In the genomic region with DNA sequence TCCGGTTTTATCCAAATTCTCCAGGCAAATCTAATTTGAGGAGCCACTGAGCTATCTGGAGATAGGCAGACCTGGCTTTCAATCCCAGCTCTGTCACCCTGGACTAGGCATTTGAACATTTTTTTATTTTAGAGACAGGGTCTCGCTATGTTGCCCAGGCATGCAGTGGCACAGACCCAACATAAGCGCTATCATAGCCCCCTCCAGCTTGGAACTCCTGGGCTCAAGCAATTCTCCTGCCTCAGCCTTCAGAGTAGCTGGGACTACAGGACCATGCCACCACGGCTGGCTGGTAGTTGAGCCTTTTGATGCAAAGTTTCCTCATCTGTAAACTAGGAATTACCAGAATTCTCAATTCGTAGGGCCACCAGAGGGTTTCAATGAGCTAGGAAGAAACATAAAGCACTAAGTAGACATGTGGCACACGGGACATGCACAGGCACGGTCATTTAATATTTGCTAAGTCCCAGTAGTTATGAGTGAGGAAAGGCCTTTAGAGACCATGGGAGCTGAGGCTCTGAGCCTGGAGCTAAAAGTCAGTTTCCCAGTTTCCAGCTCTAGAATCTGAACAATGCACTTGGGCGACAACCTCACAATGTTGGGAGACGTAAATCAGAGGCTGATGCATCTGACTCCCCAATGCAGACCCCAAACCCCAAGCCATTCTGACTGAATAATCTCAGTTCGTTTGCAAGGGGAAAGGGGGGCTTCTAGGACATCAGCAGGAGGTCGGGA, we compare ENCODE assay signal across 8 cellular contexts. TPM values are rescaled to one million over a fixed set of nuclear protein-coding genes. Genes with fewer than 3 reads are reported as not detected.
DNase-seq lines count a peak whose midpoint lies in the region; ATAC-seq, FAIRE-seq and TF ChIP-seq lines count a peak whose summit lies in the region.

No MANE protein-coding gene starts in this region.

- DNase-seq in activated CD4-positive, alpha-beta T cell treated with anti-CD3 and anti-CD28 coated beads, Interleukin-2, amount 10 ng/mL, durations not matched to agents 24 days and 14 days, result peak; percentile 62
- no peak for DNase-seq in activated CD4-positive, alpha-beta T cell treated with anti-CD3 and anti-CD28 coated beads, Interleukin-2, amount 50 U/mL, for 4 hours
- DNase-seq in GM12878 (ENCODE audit: low read depth, low spot score), result no peak
- DNase-seq in GDM1 (lab: John Stamatoyannopoulos, UW), result no peak
- no peak for DNase-seq in NCI-H1694 treated with DMSO at 0.1 percent for 48 hours (lab: John Stamatoyannopoulos, UW)

- H3K27me3 Mint-ChIP-seq in activated CD4-positive, alpha-beta T cell treated with anti-CD3 and anti-CD28 coated beads, Interleukin-2, amount 10 ng/mL, durations not matched to agents 24 days and 14 days, result no peaks in the 10 kb centered on the region

- 54% methylated on average over 11 of the region's 11 CpGs for WGBS in GM12878 (ENCODE audit: insufficient coverage, insufficient replicate concordance, low lambda C conversion rate, missing lambda C conversion rate)
- WGBS in liver, result 55% methylated on average over 11 of the region's 11 CpGs
- 73% methylated on average over 11 of the region's 11 CpGs for WGBS in thymus

- H3K27ac ChIP-seq in GM12878 (ENCODE audit: control insufficient read depth, insufficient read depth) (peak overlapping the region; percentile 70; the same call in 1 of the 2 replicates), liver (ENCODE audit: low read depth in 1 of 2, low read length in 2 of 2) (peak overlapping the region in 1 of 2 donors; percentile 17), thymus (ENCODE audit: low read depth) (no peak overlapping the region)

- no peak for TF ChIP-seq RAD21 in GM12878 (IDR thresholded peaks at IDR 0.05; ENCODE audit: insufficient read depth, low read depth, low read length)
- TF ChIP-seq RAD21 in liver (IDR thresholded peaks at IDR 0.05), result no peak

- ATAC-seq in GM12878 (no peak), HG03135 (IDR thresholded peaks at IDR 0.05; ENCODE audit: unreplicated experiment) (no peak)

- H2AFZ ChIP-seq in GM12878 (ENCODE audit: control insufficient read depth, low read depth, low read length), result no peak overlapping the region

- intact Hi-C loops in activated CD4-positive, alpha-beta T cell treated with anti-CD3 and anti-CD28 coated beads, Interleukin-2, amount 10 ng/mL, durations not matched to agents 24 days and 14 days (cut with micrococcal nuclease), result loop anchor here (5.0 kb wide), 1 partner anchor 91 kb away; no protein-coding TSS in a partner anchor
- intact Hi-C loops in GM12878 (cut with micrococcal nuclease; ENCODE audit: unreplicated experiment), result loop anchor here (2.0 kb wide), 1 partner anchor 23 kb away; a partner anchor contains a TSS

- H3K9ac ChIP-seq in GM12878 (ENCODE audit: control insufficient read depth, insufficient read depth, low read length), result peak overlapping the region; percentile 75
- H3K9ac ChIP-seq in liver (ENCODE audit: low read depth in 1 of 2, low read length in 2 of 2), result peak overlapping the region; percentile 33 to 72

- H3K36me3 ChIP-seq in GM12878 (ENCODE audit: control insufficient read depth in 2 of 2, insufficient read depth in 2 of 2, low read length in 1 of 2) (peaks cover 5 to 10% of the 10 kb centered on the region in 2 experiments; a peak in 3 of 4 replicates), liver (ENCODE audit: control insufficient read depth in 4 of 4, insufficient read depth in 3 of 4, low read depth in 1 of 4, low read length in 3 of 4) (peaks cover 4 to 30% (median 14%) of the 10 kb centered on the region in 4 donors), thymus (ENCODE audit: control insufficient read depth, insufficient read depth) (peaks cover 32% of the 10 kb centered on the region)

- H3K27ac Mint-ChIP-seq in activated CD4-positive, alpha-beta T cell treated with anti-CD3 and anti-CD28 coated beads, Interleukin-2, amount 10 ng/mL, durations not matched to agents 24 days and 14 days, result peak overlapping the region; percentile 95

- no peaks in the 10 kb centered on the region for H4K20me1 ChIP-seq in GM12878 (ENCODE audit: control insufficient read depth, insufficient read depth)

- in situ Hi-C loops in GM12878 (cut with MboI), result no loop called here

- TF ChIP-seq CTCF in GM12878 (IDR thresholded peaks at IDR 0.05 in 2 of 3, conservative IDR thresholded peaks at IDR 0.05 in 1 of 3; ENCODE audit: control insufficient read depth in 2 of 3, extremely low read depth in 1 of 3, insufficient read depth in 1 of 3, low read depth in 3 of 3, low read length in 3 of 3) (no peak), liver (IDR thresholded peaks at IDR 0.05; ENCODE audit: low read depth, low read length, missing input control) (no peak)

- H3K79me2 ChIP-seq in GM12878 (ENCODE audit: control insufficient read depth, insufficient read depth, low read length), result peaks cover 30% of the 10 kb centered on the region

- TSS peak; percentile 54 for BruUV-seq in GM12878 (replicated peaks; lab: Mats Ljungman, UMichigan)

- H3K4me3 ChIP-seq in GM12878, result peak overlapping the region; percentile 89
- H3K4me3 ChIP-seq in liver (ENCODE audit: low read depth in 1 of 3, low read length in 3 of 3), result peak overlapping the region; percentile 86 to 93 (median 90)
- peak overlapping the region; percentile 60 for H3K4me3 ChIP-seq in thymus (ENCODE audit: low read length)

- SMC1A ChIA-PET in GM12878 (lab: Charles Lee; ENCODE audit: uncharacterized antibody, unreplicated experiment), result interaction anchor here (1.9 kb wide), 1 partner anchor 24 kb away, joined by 4 read pairs; a partner anchor contains a TSS

- H3K9me3 ChIP-seq in GM12878 (replicated peaks; ENCODE audit: control insufficient read depth, insufficient read depth, low read length) (no peaks in the 10 kb centered on the region), liver (ENCODE audit: control insufficient read depth in 4 of 4, low read length in 3 of 4) (no peaks in the 10 kb centered on the region), thymus (ENCODE audit: control insufficient read depth) (no peaks in the 10 kb centered on the region)

- no peak for TF ChIP-seq EP300 in GM12878 (IDR thresholded peaks at IDR 0.05; ENCODE audit: borderline replicate concordance in 1 of 2, control insufficient read depth in 1 of 2, low read depth in 2 of 2, low read length in 2 of 2)

- H3K27me3 ChIP-seq in GM12878 (replicated peaks in 1 of 2; ENCODE audit: control insufficient read depth in 2 of 2, insufficient read depth in 2 of 2, low read length in 1 of 2) (no peaks in the 10 kb centered on the region), liver (ENCODE audit: control insufficient read depth in 4 of 4, insufficient read depth in 4 of 4, low read length in 3 of 4) (no peaks in the 10 kb centered on the region), thymus (ENCODE audit: control insufficient read depth, insufficient read depth) (no peaks in the 10 kb centered on the region)

- H3K4me1 ChIP-seq in GM12878 (ENCODE audit: control insufficient read depth, insufficient read depth, low read length) (0 out of 2 replicates have a peak, but pooled peaks cover 4% of the 10 kb centered on the region), liver (ENCODE audit: control insufficient read depth in 4 of 4, insufficient read depth in 4 of 4, low read length in 3 of 4) (peaks cover 10 to 26% (median 18%) of the 10 kb centered on the region in 4 donors), thymus (ENCODE audit: control insufficient read depth, insufficient read depth, low read length) (peaks cover 19% of the 10 kb centered on the region)

- H3K4me2 ChIP-seq in GM12878 (ENCODE audit: control insufficient read depth, insufficient read depth), result peak overlapping the region; percentile 67

- RAD21 ChIA-PET in GM12878 (lab: Charles Lee; ENCODE audit: unreplicated experiment), result interaction anchor here (1.3 kb wide), 1 partner anchor 22 kb away, joined by 4 read pairs; no protein-coding TSS in a partner anchor

- TF ChIP-seq POLR2A in GM12878 (IDR thresholded peaks at IDR 0.05; ENCODE audit: low read depth, low read length), result no peak

- peak; percentile 56 for FAIRE-seq in GM12878 (lab: Jason Lieb, UNC)

- CTCF ChIA-PET in GM12878 (lab: Yijun Ruan, JAX), result interaction anchor here (0.9 kb wide), 1 partner anchor 92 kb away, joined by 4 read pairs; no protein-coding TSS in a partner anchor

- POLR2A ChIA-PET in GM12878 (lab: Charles Lee), result interaction anchor here (0.8 to 3.9 kb wide), 3 partner anchors 9 to 25 kb away, joined by 4 to 27 read pairs (median 8); a partner anchor contains a TSS

- H3K4me1 Mint-ChIP-seq in activated CD4-positive, alpha-beta T cell treated with anti-CD3 and anti-CD28 coated beads, Interleukin-2, amount 10 ng/mL, durations not matched to agents 24 days and 14 days, result peaks cover 28% of the 10 kb centered on the region

- peak overlapping the region; percentile 92 for H3K4me3 Mint-ChIP-seq in activated CD4-positive, alpha-beta T cell treated with anti-CD3 and anti-CD28 coated beads, Interleukin-2, amount 10 ng/mL, durations not matched to agents 24 days and 14 days

- H3K36me3 Mint-ChIP-seq in activated CD4-positive, alpha-beta T cell treated with anti-CD3 and anti-CD28 coated beads, Interleukin-2, amount 10 ng/mL, durations not matched to agents 24 days and 14 days (ENCODE audit: low read depth), result peaks cover 34% of the 10 kb centered on the region

- no peaks in the 10 kb centered on the region for H3K9me3 Mint-ChIP-seq in activated CD4-positive, alpha-beta T cell treated with anti-CD3 and anti-CD28 coated beads, Interleukin-2, amount 10 ng/mL, durations not matched to agents 24 days and 14 days

RNA-seq across cellular contexts. Expression of a gene that starts 1.1 kb away (rescaled TPM):
- 241 and 259 TPM in 2 replicates for total RNA-seq in activated CD4-positive, alpha-beta T cell treated with anti-CD3 and anti-CD28 coated beads, Interleukin-2, amount 10 ng/mL, durations not matched to agents 24 days and 14 days
- 6.4 and 12.2 TPM in 2 replicates for total RNA-seq in GM12878 (2013; cell fraction: nucleolus; rRNA removed)
- total RNA-seq in GM12878 (2014; rRNA removed) (177 and 258 TPM in 2 replicates), GM12878 (2014; rRNA removed; fragmentation: Illumina TruSeq; extraction: Trizol) (133 and 154 TPM in 2 replicates), GM12878 (2021) (211 and 219 TPM in 2 replicates), liver (100 to 1,000 TPM; 114 to 395 TPM)
- polyA plus RNA-seq in GM12878 (2011; ENCODE audit: low read depth), result 321 TPM
- polyA plus RNA-seq in GM12878 (2011; rRNA removed) (72.8 and 219 TPM in 2 replicates), GM12878 (2014; fragmentation: Illumina TruSeq; extraction: Trizol) (5.0 and 86.9 TPM in 2 replicates), GM12878 (2014; fragmentation: Nextera tagmentation; extraction: Ambion mirVana) (100 to 1,000 TPM; 752 to 823 TPM), GM12878 (2014; rRNA removed) (268 and 337 TPM in 2 replicates), GM12878 (2016; fragmentation: Nextera tagmentation; extraction: Ambion mirVana) (100 to 1,000 TPM; 487 to 534 TPM), liver (100 to 1,000 TPM; 252 to 374 TPM), thymus (287 TPM)
- polyA plus RNA-seq in GM12878 (2011; cell fraction: cytosol; rRNA removed), result 556 and 601 TPM in 2 replicates
- 162 and 166 TPM in 2 replicates for polyA plus RNA-seq in GM12878 (2011; cell fraction: nucleus; rRNA removed)
- 162 and 263 TPM in 2 replicates for polyA plus RNA-seq in GM12878 (2012)
- polyA minus RNA-seq in GM12878 (2011; rRNA and poly(A)+ RNA removed), result 84.6 and 103 TPM in 2 replicates
- polyA minus RNA-seq in GM12878 (2011; cell fraction: cytosol; rRNA and poly(A)+ RNA removed), result 44.1 and 53.4 TPM in 2 replicates
- 17.8 and 20.5 TPM in 2 replicates for polyA minus RNA-seq in GM12878 (2011; cell fraction: nucleus; rRNA and poly(A)+ RNA removed)

RNA-seq across cellular contexts. Expression of a gene that starts 11.4 kb away (rescaled TPM):
- not detected in 2 replicates for total RNA-seq in activated CD4-positive, alpha-beta T cell treated with anti-CD3 and anti-CD28 coated beads, Interleukin-2, amount 10 ng/mL, durations not matched to agents 24 days and 14 days
- total RNA-seq in GM12878 (2013; cell fraction: nucleolus; rRNA removed), result not detected in 2 replicates
- total RNA-seq in GM12878 (2014; rRNA removed) (not detected in 2 replicates), GM12878 (2014; rRNA removed; fragmentation: Illumina TruSeq; extraction: Trizol) (not detected in 2 replicates), GM12878 (2021) (not detected in 2 replicates), liver (not detected)
- not detected for polyA plus RNA-seq in GM12878 (2011; ENCODE audit: low read depth)
- polyA plus RNA-seq in GM12878 (2011; rRNA removed) (not detected in 2 replicates), GM12878 (2014; fragmentation: Illumina TruSeq; extraction: Trizol) (not detected in 2 replicates), GM12878 (2014; fragmentation: Nextera tagmentation; extraction: Ambion mirVana) (not detected), GM12878 (2014; rRNA removed) (not detected in 2 replicates), GM12878 (2016; fragmentation: Nextera tagmentation; extraction: Ambion mirVana) (not detected), liver (not detected), thymus (0.37 TPM)
- polyA plus RNA-seq in GM12878 (2011; cell fraction: cytosol; rRNA removed), result not detected in 2 replicates
- polyA plus RNA-seq in GM12878 (2011; cell fraction: nucleus; rRNA removed), result not detected in 2 replicates
- polyA plus RNA-seq in GM12878 (2012), result not detected in 2 replicates
- not detected in 2 replicates for polyA minus RNA-seq in GM12878 (2011; rRNA and poly(A)+ RNA removed)
- not detected in 2 replicates for polyA minus RNA-seq in GM12878 (2011; cell fraction: cytosol; rRNA and poly(A)+ RNA removed)
- polyA minus RNA-seq in GM12878 (2011; cell fraction: nucleus; rRNA and poly(A)+ RNA removed), result not detected in 2 replicates

RNA-seq across cellular contexts. Expression of a gene that starts 22.3 kb away (rescaled TPM):
- not detected in 2 replicates for total RNA-seq in activated CD4-positive, alpha-beta T cell treated with anti-CD3 and anti-CD28 coated beads, Interleukin-2, amount 10 ng/mL, durations not matched to agents 24 days and 14 days
- not detected in 2 replicates for total RNA-seq in GM12878 (2013; cell fraction: nucleolus; rRNA removed)
- total RNA-seq in GM12878 (2014; rRNA removed) (not detected in 2 replicates), GM12878 (2014; rRNA removed; fragmentation: Illumina TruSeq; extraction: Trizol) (not detected in 2 replicates), GM12878 (2021) (not detected in 2 replicates), liver (not detected)
- not detected for polyA plus RNA-seq in GM12878 (2011; ENCODE audit: low read depth)
- polyA plus RNA-seq in GM12878 (2011; rRNA removed) (not detected in 2 replicates), GM12878 (2014; fragmentation: Illumina TruSeq; extraction: Trizol) (not detected in 2 replicates), GM12878 (2014; fragmentation: Nextera tagmentation; extraction: Ambion mirVana) (not detected), GM12878 (2014; rRNA removed) (not detected in 2 replicates), GM12878 (2016; fragmentation: Nextera tagmentation; extraction: Ambion mirVana) (not detected), liver (not detected), thymus (not detected)
- not detected in 2 replicates for polyA plus RNA-seq in GM12878 (2011; cell fraction: cytosol; rRNA removed)
- polyA plus RNA-seq in GM12878 (2011; cell fraction: nucleus; rRNA removed), result not detected in 2 replicates
- polyA plus RNA-seq in GM12878 (2012), result not detected in 2 replicates
- not detected in 2 replicates for polyA minus RNA-seq in GM12878 (2011; rRNA and poly(A)+ RNA removed)
- not detected in 2 replicates for polyA minus RNA-seq in GM12878 (2011; cell fraction: cytosol; rRNA and poly(A)+ RNA removed)
- not detected in 2 replicates for polyA minus RNA-seq in GM12878 (2011; cell fraction: nucleus; rRNA and poly(A)+ RNA removed)

RNA-seq across cellular contexts. Expression of a gene that starts 23.5 kb away (rescaled TPM):
- total RNA-seq in activated CD4-positive, alpha-beta T cell treated with anti-CD3 and anti-CD28 coated beads, Interleukin-2, amount 10 ng/mL, durations not matched to agents 24 days and 14 days, result 635 and 680 TPM in 2 replicates
- 433 and 461 TPM in 2 replicates for total RNA-seq in GM12878 (2013; cell fraction: nucleolus; rRNA removed)
- 45.0 and 58.5 TPM in 2 replicates for total RNA-seq in GM12878 (2014; rRNA removed)
- 66.4 and 68.1 TPM in 2 replicates for total RNA-seq in GM12878 (2014; rRNA removed; fragmentation: Illumina TruSeq; extraction: Trizol)
- total RNA-seq in GM12878 (2021), result 420 and 483 TPM in 2 replicates
- polyA plus RNA-seq in GM12878 (2011; ENCODE audit: low read depth), result 162 TPM
- 96.5 and 129 TPM in 2 replicates for polyA plus RNA-seq in GM12878 (2011; rRNA removed)
- polyA plus RNA-seq in GM12878 (2011; cell fraction: cytosol; rRNA removed), result 199 and 209 TPM in 2 replicates
- 2,282 and 3,207 TPM in 2 replicates for polyA plus RNA-seq in GM12878 (2011; cell fraction: nucleus; rRNA removed)
- 479 and 774 TPM in 2 replicates for polyA plus RNA-seq in GM12878 (2012)
- polyA plus RNA-seq in GM12878 (2014; fragmentation: Illumina TruSeq; extraction: Trizol), result 402 and 463 TPM in 2 replicates
- 10 to 100 TPM; 30.1 to 73.0 TPM for polyA plus RNA-seq in GM12878 (2014; fragmentation: Nextera tagmentation; extraction: Ambion mirVana)
- 502 and 661 TPM in 2 replicates for polyA plus RNA-seq in GM12878 (2014; rRNA removed)
- 100 to 1,000 TPM; 262 to 266 TPM for polyA plus RNA-seq in GM12878 (2016; fragmentation: Nextera tagmentation; extraction: Ambion mirVana)
- 68.3 and 115 TPM in 2 replicates for polyA minus RNA-seq in GM12878 (2011; rRNA and poly(A)+ RNA removed)
- polyA minus RNA-seq in GM12878 (2011; cell fraction: cytosol; rRNA and poly(A)+ RNA removed), result 104 and 110 TPM in 2 replicates
- polyA minus RNA-seq in GM12878 (2011; cell fraction: nucleus; rRNA and poly(A)+ RNA removed), result 146 and 241 TPM in 2 replicates
- total RNA-seq in liver, result 100 to 1,000 TPM in 1 of 2 donors, 10 to 100 TPM in 1; 84.8 to 119 TPM
- 100 to 1,000 TPM; 147 to 199 TPM for polyA plus RNA-seq in liver
- polyA plus RNA-seq in thymus, result 690 TPM

RNA-seq across cellular contexts. Expression of a gene that starts 41.1 kb away (rescaled TPM):
- total RNA-seq in activated CD4-positive, alpha-beta T cell treated with anti-CD3 and anti-CD28 coated beads, Interleukin-2, amount 10 ng/mL, durations not matched to agents 24 days and 14 days, result 10.2 and 11.8 TPM in 2 replicates
- total RNA-seq in GM12878 (2013; cell fraction: nucleolus; rRNA removed), result not detected in 2 replicates
- total RNA-seq in GM12878 (2014; rRNA removed) (34.3 and 40.1 TPM in 2 replicates), GM12878 (2014; rRNA removed; fragmentation: Illumina TruSeq; extraction: Trizol) (23.3 and 23.6 TPM in 2 replicates), GM12878 (2021) (49.8 and 58.3 TPM in 2 replicates), liver (1 to 10 TPM in 1 of 2 donors, not detected in 1; 1.0 TPM)
- polyA plus RNA-seq in GM12878 (2011; ENCODE audit: low read depth), result 23.8 TPM
- polyA plus RNA-seq in GM12878 (2011; rRNA removed) (not detected in 2 replicates), GM12878 (2014; fragmentation: Illumina TruSeq; extraction: Trizol) (27.2 and 34.7 TPM in 2 replicates), GM12878 (2014; fragmentation: Nextera tagmentation; extraction: Ambion mirVana) (10 to 100 TPM in 1 of 2 experiments, 1 to 10 TPM in 1; 5.3 to 18.4 TPM), GM12878 (2014; rRNA removed) (45.1 and 52.2 TPM in 2 replicates), GM12878 (2016; fragmentation: Nextera tagmentation; extraction: Ambion mirVana) (10 to 100 TPM; 67.0 to 73.4 TPM), liver (under 1 TPM; 0.18 to 0.26 TPM), thymus (0.68 TPM)
- not detected in 2 replicates for polyA plus RNA-seq in GM12878 (2011; cell fraction: cytosol; rRNA removed)
- polyA plus RNA-seq in GM12878 (2011; cell fraction: nucleus; rRNA removed), result 0.15 TPM in 1 of 2 replicates, not detected in the other
- 38.3 and 40.9 TPM in 2 replicates for polyA plus RNA-seq in GM12878 (2012)
- polyA minus RNA-seq in GM12878 (2011; rRNA and poly(A)+ RNA removed), result not detected in 2 replicates
- 1.2 and 4.2 TPM in 2 replicates for polyA minus RNA-seq in GM12878 (2011; cell fraction: cytosol; rRNA and poly(A)+ RNA removed)
- 1.1 TPM in 1 of 2 replicates, not detected in the other for polyA minus RNA-seq in GM12878 (2011; cell fraction: nucleus; rRNA and poly(A)+ RNA removed)
